14 cellular contexts compared by ENCODE assay signal in the genomic region with DNA sequence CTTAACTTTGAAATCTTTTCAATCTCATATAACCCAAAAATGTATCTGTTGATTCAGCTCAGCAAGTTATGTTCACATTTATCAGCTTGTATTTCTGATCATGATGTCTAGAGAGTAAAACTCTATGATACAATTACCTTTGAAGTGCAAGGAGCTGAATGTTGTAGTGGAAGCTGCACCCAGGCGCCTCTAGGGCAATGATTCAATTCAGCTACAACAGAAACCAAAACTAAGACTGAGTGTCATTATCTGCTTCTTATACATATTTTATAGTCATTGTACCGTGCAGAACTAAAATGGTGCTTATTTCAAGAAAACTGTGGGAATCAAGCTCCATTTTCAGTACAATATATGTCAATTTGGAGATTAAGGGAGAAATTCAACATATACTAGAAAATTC.
"Had no signal": no experiment of that assay in that cellular context is flagged by ENCODE, and none has a peak within 500 bp of the region (broad histone marks: within the 10 kb centered on the region; RNA-seq: fewer than 3 reads in every experiment).

No MANE protein-coding gene starts in this region.

- H3K9me3 ChIP-seq: colonic mucosa had no signal

- H3K4me3 Mint-ChIP-seq: naive thymus-derived CD4-positive, alpha-beta T cell; type B pancreatic cell had no signal

- H3K4me1 Mint-ChIP-seq: naive thymus-derived CD4-positive, alpha-beta T cell had no signal

- DNase-seq: colonic mucosa; dermis blood vessel endothelial cell; erythroblast; heart left ventricle; hippocampal formation; kidney glomerular epithelial cell; naive thymus-derived CD4-positive, alpha-beta T cell; right cardiac atrium; stimulated activated CD4-positive, alpha-beta T cell treated with anti-CD3 and anti-CD28 coated beads, Interleukin-2, amount 100 ng/mL, for 48 hours; stimulated activated naive CD4-positive, alpha-beta T cell treated with Interleukin-2 at 50 U/mL for 16 hours had no signal

- H3K36me3 Mint-ChIP-seq: naive thymus-derived CD4-positive, alpha-beta T cell; type B pancreatic cell had no signal

- H3K9me3 Mint-ChIP-seq: naive thymus-derived CD4-positive, alpha-beta T cell; type B pancreatic cell had no signal

- H3K4me3 ChIP-seq: colonic mucosa, heart left ventricle, smooth muscle cell had no signal

- H3K4me2 ChIP-seq: smooth muscle cell had no signal

- H3K27me3 ChIP-seq: colonic mucosa, heart left ventricle had no signal

- H3K4me1 ChIP-seq: colonic mucosa, heart left ventricle had no signal

- ATAC-seq: heart left ventricle; naive thymus-derived CD4-positive, alpha-beta T cell; right cardiac atrium had no signal

- H3K27me3 Mint-ChIP-seq: naive thymus-derived CD4-positive, alpha-beta T cell; type B pancreatic cell had no signal

- H3K27ac Mint-ChIP-seq: naive thymus-derived CD4-positive, alpha-beta T cell; type B pancreatic cell had no signal

- H3K27ac ChIP-seq: colonic mucosa, heart left ventricle had no signal

- FAIRE-seq: frontal cortex, urothelium cell line had no signal

- H3K36me3 ChIP-seq: colonic mucosa, heart left ventricle had no signal
